ENCODE assay signal across 8 cellular contexts in the genomic region with DNA sequence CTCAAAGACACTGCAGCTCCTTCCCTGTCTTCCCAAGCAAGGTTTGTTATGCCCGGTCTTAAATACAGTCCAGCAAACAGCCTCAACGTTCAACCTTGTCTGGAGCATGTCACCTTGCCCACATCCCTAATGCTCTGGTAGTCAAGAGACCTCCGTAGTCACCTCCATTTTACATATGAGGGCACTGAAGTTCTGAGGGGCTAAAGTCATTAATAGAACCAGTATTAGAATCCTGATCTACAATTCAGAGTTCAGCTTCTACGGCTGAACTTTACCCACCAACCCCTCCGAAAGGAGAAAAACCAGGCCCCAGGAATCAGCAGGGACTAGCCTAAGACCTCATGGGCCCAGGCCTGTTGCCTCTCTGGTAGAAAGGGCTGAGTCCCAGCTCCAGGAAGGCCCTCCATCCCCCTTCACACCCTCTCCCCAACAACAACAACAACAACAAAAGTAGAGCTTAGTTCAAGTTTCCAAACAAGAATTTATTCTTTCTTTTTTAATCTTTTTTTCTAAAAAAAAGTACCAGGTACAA. TPM values are rescaled to one million over a fixed set of nuclear protein-coding genes. Genes with fewer than 3 reads are reported as not detected.
A peak's percentile ranks its signal among the peaks of the same experiment; 100 is the strongest.
DNase-seq lines count a peak whose midpoint lies in the region; ATAC-seq, FAIRE-seq and TF ChIP-seq lines count a peak whose summit lies in the region.

No MANE protein-coding gene starts in this region.

- DNase-seq in HFF-Myc (ENCODE audit: extremely low read depth, low read depth) (no peak), hepatocyte (ENCODE audit: low spot score) (no peak), smooth muscle cell (lab: John Stamatoyannopoulos, UW; ENCODE audit: unreplicated experiment) (no peak), HTR-8/SVneo (ENCODE audit: insufficient read length, low spot score) (no peak)
- no peak for DNase-seq in central memory CD4-positive, alpha-beta T cell

- TF ChIP-seq CTCF in HFF-Myc (IDR thresholded peaks at IDR 0.05; ENCODE audit: low read depth, low read length, missing control alignments) (no peak), hepatocyte (IDR thresholded peaks at IDR 0.05; ENCODE audit: poor library complexity) (no peak), smooth muscle cell (IDR thresholded peaks at IDR 0.05; ENCODE audit: borderline replicate concordance, insufficient read depth, poor library complexity, severe bottlenecking) (no peak)

- H3K4me1 Mint-ChIP-seq in activated T-helper 17 cell treated with anti-CD3 and anti-CD28 coated beads, Interleukin-2, amount 50 U/mL, for 72 hours = peaks cover 23% of the 10 kb centered on the region

- H3K27me3 ChIP-seq in hepatocyte (no peaks in the 10 kb centered on the region), smooth muscle cell (ENCODE audit: low read depth) (no peaks in the 10 kb centered on the region)

- H3K4me3 Mint-ChIP-seq in activated T-helper 17 cell treated with anti-CD3 and anti-CD28 coated beads, Interleukin-2, amount 50 U/mL, for 72 hours = peak overlapping the region; percentile 85

- peaks cover 11% of the 10 kb centered on the region for H3F3A ChIP-seq in smooth muscle cell (ENCODE audit: low read depth)

- H3K27ac ChIP-seq in hepatocyte (peak overlapping the region; percentile 62), smooth muscle cell (ENCODE audit: low read depth) (peak overlapping the region; percentile 98)

- H3K9ac ChIP-seq in smooth muscle cell (ENCODE audit: low read depth) = peak overlapping the region; percentile 87

- H3K4me1 ChIP-seq in hepatocyte (ENCODE audit: insufficient read depth) = peaks cover 11% of the 10 kb centered on the region
- H3K4me1 ChIP-seq in smooth muscle cell (ENCODE audit: low read depth) = peaks cover 11% of the 10 kb centered on the region

- H3K27ac Mint-ChIP-seq in activated T-helper 17 cell treated with anti-CD3 and anti-CD28 coated beads, Interleukin-2, amount 50 U/mL, for 72 hours = peak overlapping the region; percentile 93

- H3K4me3 ChIP-seq in HFF-Myc (replicated peaks; ENCODE audit: low read depth, low read length) = peak overlapping the region; percentile 79
- peak overlapping the region; percentile 37 for H3K4me3 ChIP-seq in hepatocyte
- peak overlapping the region; percentile 69 for H3K4me3 ChIP-seq in smooth muscle cell

- H3K9me2 ChIP-seq in hepatocyte (replicated peaks; ENCODE audit: insufficient read depth) = no peaks in the 10 kb centered on the region

- H4K20me1 ChIP-seq in hepatocyte (ENCODE audit: insufficient read depth, poor library complexity, severe bottlenecking) = no peaks in the 10 kb centered on the region
- peaks cover 8% of the 10 kb centered on the region for H4K20me1 ChIP-seq in smooth muscle cell (ENCODE audit: low read depth)

- no peaks in the 10 kb centered on the region for H3K27me3 Mint-ChIP-seq in activated T-helper 17 cell treated with anti-CD3 and anti-CD28 coated beads, Interleukin-2, amount 50 U/mL, for 72 hours

- H2AFZ ChIP-seq in hepatocyte (peak overlapping the region; percentile 31), smooth muscle cell (ENCODE audit: low read depth) (no peak overlapping the region)

- no peaks in the 10 kb centered on the region for H3K36me3 ChIP-seq in hepatocyte (replicated peaks; ENCODE audit: insufficient read depth, low read depth)
- no peaks in the 10 kb centered on the region for H3K36me3 ChIP-seq in smooth muscle cell (ENCODE audit: low read depth)

- ATAC-seq in activated T-helper 17 cell treated with anti-CD3 and anti-CD28 coated beads, Interleukin-2, amount 50 U/mL, for 72 hours (replicated peaks) = no peak
- no peak for ATAC-seq in GM21786 (IDR thresholded peaks at IDR 0.05; ENCODE audit: unreplicated experiment)
- ATAC-seq in HG03039 (IDR thresholded peaks at IDR 0.05; ENCODE audit: unreplicated experiment) = no peak

- no peaks in the 10 kb centered on the region for H3K9me3 ChIP-seq in hepatocyte (ENCODE audit: low read depth)
- no peaks in the 10 kb centered on the region for H3K9me3 ChIP-seq in smooth muscle cell (replicated peaks; ENCODE audit: low read depth)

- H3K4me2 ChIP-seq in hepatocyte = peak overlapping the region; percentile 82
- peak overlapping the region; percentile 89 for H3K4me2 ChIP-seq in smooth muscle cell

- no peak for FAIRE-seq in HTR-8/SVneo (lab: Jason Lieb, UNC)

- peaks cover 18% of the 10 kb centered on the region for H3K79me2 ChIP-seq in hepatocyte
- H3K79me2 ChIP-seq in smooth muscle cell (ENCODE audit: low read depth) = peaks cover 18% of the 10 kb centered on the region

- H3K36me3 Mint-ChIP-seq in activated T-helper 17 cell treated with anti-CD3 and anti-CD28 coated beads, Interleukin-2, amount 50 U/mL, for 72 hours (ENCODE audit: low read depth) = peaks cover 83% of the 10 kb centered on the region

- 37% methylated on average over 5 of the region's 5 CpGs for WGBS in hepatocyte (ENCODE audit: low lambda C conversion rate, missing lambda C conversion rate)
- WGBS in smooth muscle cell (ENCODE audit: low lambda C conversion rate) = 48% methylated on average over 5 of the region's 5 CpGs

- H3K9me3 Mint-ChIP-seq in activated T-helper 17 cell treated with anti-CD3 and anti-CD28 coated beads, Interleukin-2, amount 50 U/mL, for 72 hours = no peaks in the 10 kb centered on the region

RNA-seq across cellular contexts. Expression of a gene that starts 0.8 kb away (rescaled TPM):
- 100 to 1,000 TPM; 117 to 226 TPM for total RNA-seq in activated T-helper 17 cell treated with anti-CD3 and anti-CD28 coated beads, Interleukin-2, amount 50 U/mL, for 72 hours
- total RNA-seq in hepatocyte (84.0 and 98.0 TPM in 2 replicates), smooth muscle cell (70.8 and 78.2 TPM in 2 replicates)
- polyA plus RNA-seq in hepatocyte (120 TPM in 2 replicates), smooth muscle cell (125 and 130 TPM in 2 replicates)

RNA-seq across cellular contexts. Expression of a gene that starts 7.3 kb away (rescaled TPM):
- total RNA-seq in activated T-helper 17 cell treated with anti-CD3 and anti-CD28 coated beads, Interleukin-2, amount 50 U/mL, for 72 hours = 10 to 100 TPM; 15.0 to 16.6 TPM
- total RNA-seq in hepatocyte (22.1 and 22.5 TPM in 2 replicates), smooth muscle cell (21.3 and 27.5 TPM in 2 replicates)
- polyA plus RNA-seq in hepatocyte (39.1 and 41.4 TPM in 2 replicates), smooth muscle cell (29.5 and 36.4 TPM in 2 replicates)

RNA-seq across cellular contexts. Expression of a gene that starts 11.9 kb away (rescaled TPM):
- total RNA-seq in activated T-helper 17 cell treated with anti-CD3 and anti-CD28 coated beads, Interleukin-2, amount 50 U/mL, for 72 hours = 10 to 100 TPM; 10.6 to 18.8 TPM
- total RNA-seq in hepatocyte (17.4 and 18.3 TPM in 2 replicates), smooth muscle cell (30.2 and 37.1 TPM in 2 replicates)
- polyA plus RNA-seq in hepatocyte (16.1 and 18.7 TPM in 2 replicates), smooth muscle cell (38.4 and 39.9 TPM in 2 replicates)

RNA-seq across cellular contexts. Expression of a gene that starts 24.0 kb away (rescaled TPM):
- 100 to 1,000 TPM in 1 of 2 donors, 10 to 100 TPM in 1; 94.2 to 124 TPM for total RNA-seq in activated T-helper 17 cell treated with anti-CD3 and anti-CD28 coated beads, Interleukin-2, amount 50 U/mL, for 72 hours
- total RNA-seq in hepatocyte (13.4 and 38.2 TPM in 2 replicates), smooth muscle cell (13.0 and 22.9 TPM in 2 replicates)
- polyA plus RNA-seq in hepatocyte (15.3 and 15.8 TPM in 2 replicates), smooth muscle cell (19.0 and 21.9 TPM in 2 replicates)

RNA-seq across cellular contexts. Expression of a gene that starts 31.3 kb away (rescaled TPM):
- total RNA-seq in activated T-helper 17 cell treated with anti-CD3 and anti-CD28 coated beads, Interleukin-2, amount 50 U/mL, for 72 hours = 100 to 1,000 TPM; 235 to 322 TPM
- 234 and 250 TPM in 2 replicates for total RNA-seq in hepatocyte
- polyA plus RNA-seq in hepatocyte = 259 and 284 TPM in 2 replicates
- 207 and 234 TPM in 2 replicates for total RNA-seq in smooth muscle cell
- 302 and 314 TPM in 2 replicates for polyA plus RNA-seq in smooth muscle cell
